In the genomic region with DNA sequence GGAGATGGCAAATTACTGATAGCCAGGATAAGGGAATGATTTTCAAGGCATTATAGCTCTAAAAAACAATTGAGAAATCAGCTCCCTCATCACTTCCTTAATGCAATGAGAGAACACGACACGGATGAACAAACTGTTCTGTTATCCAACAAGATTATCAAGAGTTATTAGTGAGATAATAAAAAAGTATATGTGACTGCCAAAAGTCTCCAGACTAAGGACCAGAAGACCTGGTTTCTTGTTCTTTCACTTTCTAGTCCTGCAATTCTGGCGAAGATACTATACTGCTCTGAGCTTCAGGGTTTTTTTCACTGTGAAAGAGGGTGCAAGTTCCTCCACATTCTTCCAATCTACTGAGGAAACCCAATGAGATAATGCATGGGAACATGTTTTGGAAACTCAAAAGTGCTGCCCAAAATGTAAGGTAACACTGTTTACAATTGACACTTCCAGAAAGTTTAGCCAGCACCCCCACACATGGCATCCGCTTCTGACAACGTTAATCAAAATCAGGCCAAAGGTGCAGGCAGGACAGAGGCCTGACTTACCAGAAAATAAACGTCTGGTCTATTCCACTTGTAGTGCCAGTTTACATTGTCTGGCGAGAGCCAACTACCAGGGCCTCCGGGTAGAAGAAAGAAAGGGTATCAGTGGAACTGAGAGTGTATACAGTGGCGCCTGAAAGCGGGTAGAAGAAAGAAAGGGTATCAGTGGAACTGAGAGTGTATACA, we compare ENCODE assay signal across 8 cellular contexts. TPM values are rescaled to one million over a fixed set of nuclear protein-coding genes. Genes with fewer than 3 reads are reported as not detected.
DNase-seq lines count a peak whose midpoint lies in the region; ATAC-seq and TF ChIP-seq lines count a peak whose summit lies in the region.

No MANE protein-coding gene starts in this region.

- H3K4me3 ChIP-seq in GM12865 (ENCODE audit: low read depth, low read length) (peak overlapping the region; percentile 80), esophagus (ENCODE audit: low read depth in 1 of 2, low read length in 2 of 2) (peak overlapping the region; percentile 18 to 74), rectal smooth muscle tissue (ENCODE audit: low read length) (peak overlapping the region; percentile 25)

- H3K27ac ChIP-seq in esophagus (ENCODE audit: low read depth in 2 of 2, low read length in 1 of 2) = peak overlapping the region; percentile 68 to 78
- peak overlapping the region; percentile 49 for H3K27ac ChIP-seq in rectal smooth muscle tissue (ENCODE audit: low read depth, low read length)

- H3K4me1 ChIP-seq in esophagus (ENCODE audit: control insufficient read depth in 2 of 2, insufficient read depth in 2 of 2, low read length in 1 of 2) (peaks cover 5 to 13% of the 10 kb centered on the region in 2 donors), rectal smooth muscle tissue (ENCODE audit: control insufficient read depth, insufficient read depth, low read length) (peaks cover 3% of the 10 kb centered on the region)

- no peak overlapping the region for H3K9ac ChIP-seq in rectal smooth muscle tissue (ENCODE audit: low read length)

- DNase-seq in GM12865 (ENCODE audit: low read depth) (peak; percentile 25), globus pallidus (ENCODE audit: low spot score) (no peak), NCI-H146 (lab: John Stamatoyannopoulos, UW) (no peak), NCI-H1694 treated with DMSO at 0.1 percent for 48 hours (lab: John Stamatoyannopoulos, UW) (no peak)

- H3K36me3 ChIP-seq in esophagus (ENCODE audit: control insufficient read depth in 2 of 2, insufficient read depth in 2 of 2, low read length in 1 of 2) (peaks cover 0 to 5% of the 10 kb centered on the region in 2 donors), rectal smooth muscle tissue (ENCODE audit: control insufficient read depth, insufficient read depth, low read length) (no peaks in the 10 kb centered on the region)

- TF ChIP-seq CTCF in GM12865 (IDR thresholded peaks at IDR 0.05; ENCODE audit: insufficient read depth, low read depth, low read length, missing control alignments) = no peak

- WGBS in esophagus, 2 donors = 19 to 24% methylated on average over 8 to 9 of the region's 10 CpGs

- no peak for ATAC-seq in GM19351 (IDR thresholded peaks at IDR 0.05; ENCODE audit: unreplicated experiment)

- TF ChIP-seq POLR2A in Raji (IDR thresholded peaks at IDR 0.05; ENCODE audit: insufficient read depth, low read depth, low read length) = 0 out of 2 replicates have a peak, but pooled peaks have one; percentile 20

- no peaks in the 10 kb centered on the region for H3K9me3 ChIP-seq in esophagus (ENCODE audit: control insufficient read depth in 2 of 2, insufficient read depth in 1 of 2, low read depth in 1 of 2, low read length in 1 of 2)

- H3K27me3 ChIP-seq in esophagus (ENCODE audit: control insufficient read depth in 1 of 2, insufficient read depth in 2 of 2, low read length in 2 of 2) (no peaks in the 10 kb centered on the region), rectal smooth muscle tissue (ENCODE audit: control insufficient read depth, insufficient read depth, low read length) (no peaks in the 10 kb centered on the region)

RNA-seq across cellular contexts. Expression of a gene that starts 35.6 kb away (rescaled TPM):
- 10 to 100 TPM; 51.7 to 54.8 TPM for polyA plus RNA-seq in esophagus

Comparison
In these comparisons a context has a peak if more than half of its experiments do, and no peak if none do; other contexts are left out.
1. H3K4me3 ChIP-seq: peak in every context shown above with its lines; median percentile 80 in GM12865; 46 in esophagus; 25 in rectal smooth muscle tissue.